ENCODE assay signal across 21 cellular contexts in genomic region chr7:423312-424260, GRCh38.
"Had no signal": no experiment of that assay in that cellular context is flagged by ENCODE, and none has a peak within 500 bp of the region (broad histone marks: within the 10 kb centered on the region; RNA-seq: fewer than 3 reads in every experiment).

No MANE protein-coding gene starts in this region.

- H3K27me3 ChIP-seq: testis, upper lobe of left lung had no signal

- H3K9me3 Mint-ChIP-seq: immature natural killer cell; T-helper 1 cell treated with Interleukin-12 subunit alpha and Interleukin-12 subunit beta and Interleukin-4 antibody, amounts not matched to agents 30 μg/mL and 1 μg/mL, for 36 hours had no signal

- H3K36me3 ChIP-seq: breast epithelium, heart left ventricle, upper lobe of left lung had no signal

- H3K4me1 ChIP-seq: upper lobe of left lung had no signal

- H3K4me1 Mint-ChIP-seq: immature natural killer cell; stimulated activated memory B cell treated with anti-CD40 and anti-IgM and Interleukin-4, amounts not matched to agents 10 μg/mL and 1 μg/mL and 100 μg/mL, for 72 hours had no signal

- H3K9me3 ChIP-seq: breast epithelium, testis had no signal

- H3K4me3 Mint-ChIP-seq: immature natural killer cell; nephron; stimulated activated memory B cell treated with anti-CD40 and anti-IgM and Interleukin-4, amounts not matched to agents 10 μg/mL and 1 μg/mL and 100 μg/mL, for 72 hours; T-helper 1 cell treated with Interleukin-12 subunit alpha and Interleukin-12 subunit beta and Interleukin-4 antibody, amounts not matched to agents 30 μg/mL and 1 μg/mL, for 36 hours had no signal

- ATAC-seq: heart left ventricle; stimulated activated memory B cell treated with anti-CD40 and anti-IgM and Interleukin-4, amounts not matched to agents 10 μg/mL and 1 μg/mL and 100 μg/mL, for 72 hours had no signal

- DNase-seq: activated CD4-positive, CD25-positive, alpha-beta regulatory T cell treated with anti-CD3 and anti-CD28 coated beads, Interleukin-2, amount 50 U/mL, for 72 hours; activated CD8-positive, alpha-beta memory T cell treated with anti-CD3 and anti-CD28 coated beads for 24 hours; activated CD8-positive, alpha-beta memory T cell treated with anti-CD3 and anti-CD28 coated beads, Interleukin-2, amount 50 U/mL, for 48 hours; activated effector memory CD4-positive, alpha-beta T cell treated with Interleukin-2 at 50 U/mL for 16 hours; activated naive CD4-positive, alpha-beta T cell treated with anti-CD3 and anti-CD28 coated beads, Interleukin-2, amount 50 U/mL, for 16 hours; activated T-cell treated with anti-CD3 and anti-CD28 coated beads, Interleukin-2, amount 50 U/mL, for 48 hours; cerebellar nuclear complex; effector CD4-positive, alpha-beta T cell; immature natural killer cell; occipital lobe; retina; stimulated activated CD4-positive, alpha-beta T cell treated with anti-CD3 and anti-CD28 coated beads, Interleukin-15, amount 100 ng/mL, for 24 hours; stimulated activated CD4-positive, alpha-beta T cell treated with anti-CD3 and anti-CD28 coated beads, Interleukin-4, amount 100 ng/mL, for 24 hours; testis had no signal

- H3K27ac Mint-ChIP-seq: immature natural killer cell; stimulated activated memory B cell treated with anti-CD40 and anti-IgM and Interleukin-4, amounts not matched to agents 10 μg/mL and 1 μg/mL and 100 μg/mL, for 72 hours; T-helper 1 cell treated with Interleukin-12 subunit alpha and Interleukin-12 subunit beta and Interleukin-4 antibody, amounts not matched to agents 30 μg/mL and 1 μg/mL, for 36 hours had no signal

- H3K27ac ChIP-seq: heart left ventricle, testis, upper lobe of left lung had no signal

- H3K36me3 Mint-ChIP-seq: immature natural killer cell; stimulated activated memory B cell treated with anti-CD40 and anti-IgM and Interleukin-4, amounts not matched to agents 10 μg/mL and 1 μg/mL and 100 μg/mL, for 72 hours had no signal

- H3K4me3 ChIP-seq: breast epithelium, heart left ventricle, lung, testis, upper lobe of left lung had no signal
